ENCODE assay signal across 9 cellular contexts in the genomic region with DNA sequence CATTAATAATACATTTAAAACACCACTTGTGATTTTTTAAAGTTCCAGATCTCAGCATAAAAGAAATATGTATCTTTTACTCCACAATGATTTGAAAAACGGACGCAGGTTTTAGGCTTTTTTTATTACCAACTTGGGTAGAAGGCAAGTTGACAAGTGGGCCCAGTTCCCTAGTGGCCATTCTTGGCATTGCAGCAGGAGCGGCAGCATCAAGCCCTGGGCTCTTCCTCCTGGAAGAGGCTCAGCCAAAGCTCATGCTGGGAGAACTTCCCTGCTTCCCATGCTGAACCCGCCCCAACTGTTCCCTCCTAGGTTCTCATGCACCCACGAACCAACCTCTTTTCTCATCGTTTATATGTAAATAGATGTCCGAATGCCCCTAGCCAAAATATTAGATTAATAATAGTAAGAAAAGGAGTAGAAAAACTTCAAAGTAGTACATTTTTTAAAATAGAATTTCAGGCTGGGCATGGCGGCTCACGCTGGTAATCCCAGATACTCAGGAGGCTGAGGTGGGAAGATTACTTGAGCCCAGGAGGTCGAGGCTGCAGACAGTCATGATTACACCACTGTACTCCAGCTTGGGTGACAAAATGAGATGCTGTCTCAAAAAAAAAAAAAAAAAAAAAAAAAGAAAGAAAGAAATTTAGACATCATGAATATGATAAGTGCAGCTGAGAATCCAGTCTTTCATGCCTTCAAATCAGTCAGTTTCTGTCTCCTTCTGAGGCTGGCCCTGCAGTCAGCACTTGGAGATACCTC. TPM values are rescaled to one million over a fixed set of nuclear protein-coding genes. Genes with fewer than 3 reads are reported as not detected.
A peak's percentile ranks its signal among the peaks of the same experiment; 100 is the strongest.
DNase-seq lines count a peak whose midpoint lies in the region; ATAC-seq and TF ChIP-seq lines count a peak whose summit lies in the region.
"Had no signal": no experiment of that assay in that cellular context is flagged by ENCODE, and none has a peak within 500 bp of the region (broad histone marks: within the 10 kb centered on the region; RNA-seq: fewer than 3 reads in every experiment).

No MANE protein-coding gene starts in this region.

- no peaks in the 10 kb centered on the region for H4K20me1 ChIP-seq in DOHH2 (ENCODE audit: control insufficient read depth, insufficient read depth, low read depth, low read length)

- 35% methylated on average over 10 of the region's 10 CpGs for WGBS in right lobe of liver (ENCODE audit: insufficient coverage, low coverage, low lambda C conversion rate, missing lambda C conversion rate)

- POLR2A ChIA-PET in Panc1 (lab: Charles Lee), result no interaction called here

- H3K79me2 ChIP-seq in DOHH2 (ENCODE audit: control insufficient read depth, low read length), result no peaks in the 10 kb centered on the region

- CTCF ChIA-PET in Panc1 (lab: Charles Lee), result interaction anchor here (0.6 to 0.7 kb wide), 2 partner anchors 8 to 34 kb away, joined by 3 to 4 read pairs; no protein-coding TSS in a partner anchor

- H3K4me3 ChIP-seq in DOHH2 (ENCODE audit: low read length) (0 out of 2 replicates have a peak overlapping the region, but pooled peaks have one; percentile 10), Panc1 (ENCODE audit: low read depth in 2 of 2, low read length in 2 of 2) (no peak overlapping the region), astrocyte of the cerebellum (ENCODE audit: low read depth, low read length) (no peak overlapping the region), right lobe of liver (no peak overlapping the region)

- TF ChIP-seq POLR2A in right lobe of liver (IDR thresholded peaks at IDR 0.05), result no peak

- no TSS peak for BruUV-seq in Panc1 (replicated peaks; lab: Mats Ljungman, UMichigan)

- in situ Hi-C loops in Panc1 (cut with HindIII; ENCODE audit: low pct_unique_long_range_greater_than_20kb, low sequenced_read_pairs), result no loop called here
- in situ Hi-C loops in astrocyte of the cerebellum (cut with HindIII; ENCODE audit: low sequenced_read_pairs), result no loop called here

- H3K36me3 ChIP-seq in DOHH2 (ENCODE audit: control insufficient read depth, low read length) (no peaks in the 10 kb centered on the region), Panc1 (ENCODE audit: control insufficient read depth, insufficient read depth, low read length) (no peaks in the 10 kb centered on the region), right lobe of liver (no peaks in the 10 kb centered on the region)

- TF ChIP-seq CTCF in DOHH2 (IDR thresholded peaks at IDR 0.05; ENCODE audit: low read depth, low read length, poor library complexity, severe bottlenecking), result peak; percentile 93
- peak; percentile 84 for TF ChIP-seq CTCF in Panc1 (IDR thresholded peaks at IDR 0.05)
- peak; percentile 67 for TF ChIP-seq CTCF in astrocyte of the cerebellum (IDR thresholded peaks at IDR 0.05; ENCODE audit: low read depth, low read length, missing control alignments)
- peak; percentile 37 to 59 (median 53) for TF ChIP-seq CTCF in right lobe of liver (IDR thresholded peaks at IDR 0.05)

- H3K9me2 ChIP-seq in DOHH2 (replicated peaks; ENCODE audit: control insufficient read depth, low read length), result no peaks in the 10 kb centered on the region

- DNase-seq in HCEC 1CT (peak; percentile 36), Panc1 (ENCODE audit: low read depth, low spot score) (no peak), astrocyte of the cerebellum (ENCODE audit: low read depth) (no peak), right lobe of liver (peak in 1 of 3 donors; percentile 29), foreskin melanocyte (no peak), NCI-H2196 (lab: John Stamatoyannopoulos, UW; ENCODE audit: unreplicated experiment) (no peak)

- no peaks in the 10 kb centered on the region for H3F3A ChIP-seq in DOHH2 (ENCODE audit: control insufficient read depth, insufficient read depth)

- intact Hi-C loops in Panc1 (cut with micrococcal nuclease; ENCODE audit: unreplicated experiment), result no loop called here
- intact Hi-C loops in right lobe of liver (cut with DNase I), result no loop called here

- peaks cover 13% of the 10 kb centered on the region for H3K4me1 ChIP-seq in DOHH2 (ENCODE audit: control insufficient read depth, low read length)
- H3K4me1 ChIP-seq in Panc1 (ENCODE audit: control insufficient read depth, insufficient read depth, low read length), result no peaks in the 10 kb centered on the region
- no peaks in the 10 kb centered on the region for H3K4me1 ChIP-seq in right lobe of liver

- no peaks in the 10 kb centered on the region for H3K9me3 ChIP-seq in DOHH2 (ENCODE audit: control insufficient read depth, insufficient read depth, low read length)
- H3K9me3 ChIP-seq in Panc1 (ENCODE audit: control insufficient read depth, insufficient read depth, low read depth, low read length), result no peaks in the 10 kb centered on the region
- no peaks in the 10 kb centered on the region for H3K9me3 ChIP-seq in right lobe of liver

- no peak overlapping the region for H3K27ac ChIP-seq in DOHH2 (ENCODE audit: low read depth, low read length)
- H3K27ac ChIP-seq in Panc1 (ENCODE audit: low read length), result no peak overlapping the region
- H3K27ac ChIP-seq in right lobe of liver, result no peak overlapping the region
- H3K27ac ChIP-seq: VCaP had no signal

- ATAC-seq in Panc1 (peak; percentile 83), right lobe of liver (peak; percentile 38 to 70 (median 43)), GM19397 (IDR thresholded peaks at IDR 0.05; ENCODE audit: unreplicated experiment) (no peak)

- H3K27me3 ChIP-seq in DOHH2 (ENCODE audit: control insufficient read depth, low read length), result no peaks in the 10 kb centered on the region
- H3K27me3 ChIP-seq in Panc1 (ENCODE audit: control insufficient read depth, insufficient read depth, low read length), result no peaks in the 10 kb centered on the region; the same call in 1 of the 2 replicates
- no peaks in the 10 kb centered on the region for H3K27me3 ChIP-seq in right lobe of liver

- H3K4me2 ChIP-seq in DOHH2 (ENCODE audit: low read length), result peak overlapping the region; percentile 41

RNA-seq across cellular contexts. Expression of a gene that starts 18.2 kb away (rescaled TPM):
- 1.3 TPM for total RNA-seq in Panc1 (2021; ENCODE audit: unreplicated experiment)
- polyA plus RNA-seq in Panc1 (2012; ENCODE audit: insufficient read length), result 0.15 TPM
- under 1 TPM in 5 of 6 experiments, not detected in 1; 0.11 to 0.51 (median 0.33) TPM for total RNA-seq in right lobe of liver
